Comparison of ENCODE assay signal across 8 cellular contexts in genomic region chr1:206738370-206739366, GRCh38. TPM values are rescaled to one million over a fixed set of nuclear protein-coding genes. Genes with fewer than 3 reads are reported as not detected.
DNase-seq lines count a peak whose midpoint lies in the region; ATAC-seq, FAIRE-seq and TF ChIP-seq lines count a peak whose summit lies in the region.

No MANE protein-coding gene starts in this region.

- ATAC-seq in pancreas (peak in 3 of 4 donors; percentile 45 to 79 (median 63)), HG02571 (IDR thresholded peaks at IDR 0.05; ENCODE audit: unreplicated experiment) (no peak), HG02973 (IDR thresholded peaks at IDR 0.05; ENCODE audit: unreplicated experiment) (no peak)

- no peaks in the 10 kb centered on the region for H3K27me3 ChIP-seq in pancreas

- peaks cover 0 to 8% (median 0%) of the 10 kb centered on the region in 3 donors for H3K4me1 ChIP-seq in pancreas

- peak; percentile 18 for TF ChIP-seq CTCF in AG09319 (IDR thresholded peaks at IDR 0.05; ENCODE audit: low read depth, low read length)
- TF ChIP-seq CTCF in GM10248 (IDR thresholded peaks at IDR 0.05; ENCODE audit: control extremely low read depth, extremely low read depth, low read depth, missing control alignments): peak; percentile 40
- no peak for TF ChIP-seq CTCF in pancreas (IDR thresholded peaks at IDR 0.05)

- no peak for DNase-seq in AG09319 (ENCODE audit: extremely low read depth, low read depth)
- no peak for DNase-seq in GM10248 (ENCODE audit: extremely low spot score)
- DNase-seq in M059J (ENCODE audit: low read depth): peak; percentile 60
- DNase-seq in astrocyte of the hippocampus (ENCODE audit: low read depth, low spot score): peak; percentile 26
- peak in 1 of 6 donors; percentile 24 for DNase-seq in pancreas
- DNase-seq in hepatic stellate cell (ENCODE audit: low spot score): no peak

- no peak for FAIRE-seq in pancreas (lab: Jason Lieb, UNC)

- no peak overlapping the region for H3K4me3 ChIP-seq in pancreas

- 54% methylated on average over 3 of the region's 3 CpGs for WGBS in pancreas, 2 donors

- no peaks in the 10 kb centered on the region for H3K36me3 ChIP-seq in pancreas

- H3K9me3 ChIP-seq in pancreas: no peaks in the 10 kb centered on the region

- intact Hi-C loops in pancreas (cut with DNase I): loop anchor here in 2 of 3 donors (5.0 to 10.0 kb wide), 2 partner anchors 174 to 246 kb away; no protein-coding TSS in a partner anchor

- POLR2A ChIA-PET in GM10248 (lab: Yijun Ruan, JAX): interaction anchor here (1.3 to 1.4 kb wide), 2 partner anchors 27 to 31 kb away, joined by 4 to 6 read pairs; no protein-coding TSS in a partner anchor

- H3K27ac ChIP-seq in pancreas: no peak overlapping the region

- CTCF ChIA-PET in GM10248 (lab: Yijun Ruan, JAX): interaction anchor here (0.8 to 14.9 kb wide), 23 partner anchors 13 to 244 kb away, joined by 3 to 464 read pairs (median 5); partner anchors contain the start of gene IL10

RNA-seq across cellular contexts. Expression of gene IL19, which starts 31.9 kb away (rescaled TPM):
- total RNA-seq in M059J (2014; rRNA removed; shearing (Covaris generic)): not detected in 2 replicates
- total RNA-seq in pancreas: not detected
- polyA plus RNA-seq in pancreas: not detected

RNA-seq across cellular contexts. Expression of gene IL10, which starts 33.6 kb away (rescaled TPM):
- total RNA-seq in M059J (2014; rRNA removed; shearing (Covaris generic)): not detected in 2 replicates
- under 1 TPM in 5 of 6 donors, not detected in 1; 0.12 to 0.81 (median 0.24) TPM for total RNA-seq in pancreas
- polyA plus RNA-seq in pancreas: under 1 TPM; 0.05 to 0.53 TPM

RNA-seq across cellular contexts. Expression of gene MAPKAPK2, which starts 54.0 kb away (rescaled TPM):
- 28.8 and 55.8 TPM in 2 replicates for total RNA-seq in M059J (2014; rRNA removed; shearing (Covaris generic))
- total RNA-seq in pancreas: 10 to 100 TPM; 28.3 to 55.7 (median 30.8) TPM
- polyA plus RNA-seq in pancreas: 10 to 100 TPM; 38.8 to 48.9 TPM

Comparison
In these comparisons a context has a peak if more than half of its experiments do, and no peak if none do; other contexts are left out.
1. DNase-seq: peak in M059J (single experiment) and astrocyte of the hippocampus (single experiment); none in AG09319 (single experiment), GM10248 (single experiment) and hepatic stellate cell (single experiment).
2. CTCF ChIP-seq: peak in AG09319 (single experiment) and GM10248 (single experiment); none in pancreas (0 of 4).
3. ATAC-seq: peak in pancreas (3 of 4); none in HG02571 (single experiment) and HG02973 (single experiment).